Comparison of ENCODE assay signal across 13 cellular contexts in genomic region chr3:187841552-187841951, GRCh38.
DNase-seq lines count a peak whose midpoint lies in the region; ATAC-seq and TF ChIP-seq lines count a peak whose summit lies in the region.
"Had no signal": no experiment of that assay in that cellular context is flagged by ENCODE, and none has a peak within 500 bp of the region (broad histone marks: within the 10 kb centered on the region; RNA-seq: fewer than 3 reads in every experiment).

No MANE protein-coding gene starts in this region.

- H3K4me3 ChIP-seq in fibroblast of mammary gland (ENCODE audit: control insufficient read depth, low read depth, low read length): no peak overlapping the region

- TF ChIP-seq CTCF in fibroblast of mammary gland (conservative IDR thresholded peaks at IDR 0.05; ENCODE audit: control insufficient read depth, insufficient read depth, low read depth, low read length): no peak

- H3K27ac Mint-ChIP-seq in stimulated activated naive CD8-positive, alpha-beta T cell treated with anti-CD3 and anti-CD28 coated beads, Interleukin-15, amount 100 ng/mL, for 72 hours: no peak overlapping the region

- H3K9me3 Mint-ChIP-seq in stimulated activated naive CD8-positive, alpha-beta T cell treated with anti-CD3 and anti-CD28 coated beads, Interleukin-15, amount 100 ng/mL, for 72 hours: no peaks in the 10 kb centered on the region
- H3K9me3 Mint-ChIP-seq: central memory CD8-positive, alpha-beta T cell had no signal

- peaks cover 7% of the 10 kb centered on the region for H3K27me3 Mint-ChIP-seq in stimulated activated naive CD8-positive, alpha-beta T cell treated with anti-CD3 and anti-CD28 coated beads, Interleukin-15, amount 100 ng/mL, for 72 hours
- H3K27me3 Mint-ChIP-seq: central memory CD8-positive, alpha-beta T cell had no signal

- peak; percentile 20 for DNase-seq in stimulated activated CD4-positive, alpha-beta T cell treated with anti-CD3 and anti-CD28 coated beads, Interleukin-1b, Interleukin-23, amount 100 ng/mL, for 48 hours
- DNase-seq in stimulated activated CD4-positive, alpha-beta T cell treated with anti-CD3 and anti-CD28 coated beads, Interleukin-4, amount 100 ng/mL, for 4 hours: no peak
- DNase-seq in NCI-H226: peak; percentile 86
- peak; percentile 13 for DNase-seq in fibroblast of mammary gland (ENCODE audit: low read depth)
- DNase-seq in stimulated activated naive CD8-positive, alpha-beta T cell treated with anti-CD3 and anti-CD28 coated beads, Interleukin-15, amount 100 ng/mL, for 72 hours: peak in 1 of 2 donors; percentile 33
- DNase-seq in DMS153 (lab: John Stamatoyannopoulos, UW): no peak
- no peak for DNase-seq in NCI-H446 treated with DMSO at 0.1 percent for 48 hours (lab: John Stamatoyannopoulos, UW)
- DNase-seq: activated CD4-positive, CD25-positive, alpha-beta regulatory T cell treated with anti-CD3 and anti-CD28 coated beads, Interleukin-2, amount 50 U/mL, for 72 hours; C1 segment of cervical spinal cord; GDM1; midbrain had no signal

- no peak overlapping the region for H3K4me3 Mint-ChIP-seq in stimulated activated naive CD8-positive, alpha-beta T cell treated with anti-CD3 and anti-CD28 coated beads, Interleukin-15, amount 100 ng/mL, for 72 hours
- H3K4me3 Mint-ChIP-seq: central memory CD8-positive, alpha-beta T cell had no signal

- H3K4me1 Mint-ChIP-seq in stimulated activated naive CD8-positive, alpha-beta T cell treated with anti-CD3 and anti-CD28 coated beads, Interleukin-15, amount 100 ng/mL, for 72 hours: no peaks in the 10 kb centered on the region
- H3K4me1 Mint-ChIP-seq: central memory CD8-positive, alpha-beta T cell had no signal

- ATAC-seq in stimulated activated naive CD8-positive, alpha-beta T cell treated with anti-CD3 and anti-CD28 coated beads, Interleukin-15, amount 100 ng/mL, for 72 hours: peak; percentile 87
- ATAC-seq in HG02852 (IDR thresholded peaks at IDR 0.05; ENCODE audit: unreplicated experiment): no peak

Comparison
In these comparisons a context has a peak if more than half of its experiments do, and no peak if none do; other contexts are left out.
1. DNase-seq: peak in stimulated activated CD4-positive, alpha-beta T cell treated with anti-CD3 and anti-CD28 coated beads, Interleukin-1b, Interleukin-23, amount 100 ng/mL, for 48 hours (single experiment), NCI-H226 (single experiment) and fibroblast of mammary gland (single experiment); none in stimulated activated CD4-positive, alpha-beta T cell treated with anti-CD3 and anti-CD28 coated beads, Interleukin-4, amount 100 ng/mL, for 4 hours (0 of 2), DMS153 (single experiment) and NCI-H446 treated with DMSO at 0.1 percent for 48 hours (single experiment).